9 cellular contexts compared by ENCODE assay signal in the genomic region with DNA sequence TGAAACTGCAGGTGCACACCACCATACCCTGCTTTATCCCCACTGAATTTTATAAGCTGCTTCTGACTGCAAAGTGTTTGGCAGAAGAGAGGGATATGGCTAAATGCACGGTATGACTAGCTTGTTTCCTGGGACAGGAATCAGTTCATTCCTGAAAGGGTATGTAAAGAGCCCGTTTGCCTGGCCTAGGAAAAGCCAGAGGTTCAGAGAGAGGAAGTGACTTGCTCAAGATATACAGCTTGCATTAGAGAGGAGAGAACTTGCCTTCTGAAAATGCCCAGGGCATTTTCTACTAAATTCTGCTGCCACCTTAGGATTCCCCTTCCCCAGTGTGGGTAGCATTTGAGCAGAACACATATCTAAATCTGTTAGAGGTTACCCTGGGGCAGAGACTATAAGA. TPM values are rescaled to one million over a fixed set of nuclear protein-coding genes. Genes with fewer than 3 reads are reported as not detected.
DNase-seq lines count a peak whose midpoint lies in the region; ATAC-seq and TF ChIP-seq lines count a peak whose summit lies in the region.
"Had no signal": no experiment of that assay in that cellular context is flagged by ENCODE, and none has a peak within 500 bp of the region (broad histone marks: within the 10 kb centered on the region; RNA-seq: fewer than 3 reads in every experiment).

No MANE protein-coding gene starts in this region.

- peak; percentile 8 for ATAC-seq in GM21786 (IDR thresholded peaks at IDR 0.05; ENCODE audit: unreplicated experiment)
- ATAC-seq in foreskin keratinocyte, result no peak
- ATAC-seq in GM19328 (IDR thresholded peaks at IDR 0.05; ENCODE audit: unreplicated experiment), result no peak

- no peaks in the 10 kb centered on the region for H3K36me3 ChIP-seq in spleen

- peak overlapping the region in 1 of 8 donors; percentile 41 for H3K4me3 ChIP-seq in spleen

- DNase-seq in NCI-H69 (lab: John Stamatoyannopoulos, UW) (peak; percentile 23), foreskin keratinocyte (peak in 1 of 2 donors; percentile 61), spleen (no peak), NCI-H1048 (lab: John Stamatoyannopoulos, UW) (no peak), posterior vena cava (ENCODE audit: low spot score) (no peak), NCI-H2227 treated with DMSO at 0.1 percent for 48 hours (lab: John Stamatoyannopoulos, UW) (no peak)
- DNase-seq: NCI-H2029 had no signal

- intact Hi-C loops in spleen (cut with DNase I; ENCODE audit: low total_unique reads) (no loop called here), posterior vena cava (cut with DNase I) (no loop called here)

- peak overlapping the region; percentile 79 for H3K27ac ChIP-seq in foreskin keratinocyte
- peak overlapping the region in 7 of 8 donors; percentile 36 to 83 (median 72) for H3K27ac ChIP-seq in spleen

- H3K9me3 ChIP-seq in spleen, result no peaks in the 10 kb centered on the region

- TF ChIP-seq POLR2A in spleen (IDR thresholded peaks at IDR 0.05), result no peak

- H3K4me1 ChIP-seq in foreskin keratinocyte, result peaks cover 13% of the 10 kb centered on the region
- peaks cover 0 to 69% (median 21%) of the 10 kb centered on the region in 6 donors for H3K4me1 ChIP-seq in spleen

- WGBS in spleen, 5 donors, result 13 to 40% (median 25%) methylated on average over 2 of the region's 2 CpGs

- no peaks in the 10 kb centered on the region for H3K27me3 ChIP-seq in foreskin keratinocyte
- no peaks in the 10 kb centered on the region for H3K27me3 ChIP-seq in spleen (replicated peaks in 1 of 7)

- TF ChIP-seq CTCF in foreskin keratinocyte (conservative IDR thresholded peaks at IDR 0.05), result no peak
- TF ChIP-seq CTCF in spleen (IDR thresholded peaks at IDR 0.05 in 8 of 11, conservative IDR thresholded peaks at IDR 0.05 in 3 of 11), result no peak

RNA-seq across cellular contexts. Expression of a gene that starts 0.7 kb away (rescaled TPM):
- total RNA-seq in foreskin keratinocyte (2.3 and 3.0 TPM in 2 replicates), spleen (10 to 100 TPM in 6 of 7 donors, 1 to 10 TPM in 1; 9.8 to 27.2 (median 13.8) TPM), posterior vena cava (1 to 10 TPM; 1.9 to 2.6 TPM)
- polyA plus RNA-seq in foreskin keratinocyte (0.64 and 0.84 TPM in 2 replicates), spleen (1 to 10 TPM; 1.8 to 3.0 (median 2.4) TPM)
